Comparison of ENCODE assay signal across 19 cellular contexts in the genomic region with DNA sequence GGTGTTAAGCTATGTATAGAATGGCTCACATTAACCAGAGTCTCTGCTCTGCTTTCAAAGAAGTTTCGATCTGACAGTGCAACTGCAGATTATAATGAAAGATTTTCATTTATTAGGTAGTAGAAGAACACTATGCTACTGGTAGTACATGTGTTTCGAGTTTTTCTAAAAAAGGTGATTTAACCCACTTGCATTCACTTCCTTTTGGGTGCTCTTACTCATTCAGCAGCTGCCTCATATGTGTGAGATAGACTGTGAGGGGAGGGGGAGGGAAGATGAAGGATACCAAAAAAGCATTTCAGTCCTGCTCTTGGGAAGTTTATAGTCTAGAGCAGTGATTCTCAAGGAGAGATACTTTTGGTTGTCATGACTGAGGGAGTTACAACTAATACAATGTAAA. TPM values are rescaled to one million over a fixed set of nuclear protein-coding genes. Genes with fewer than 3 reads are reported as not detected.
DNase-seq lines count a peak whose midpoint lies in the region; ATAC-seq, FAIRE-seq and TF ChIP-seq lines count a peak whose summit lies in the region.
"Had no signal": no experiment of that assay in that cellular context is flagged by ENCODE, and none has a peak within 500 bp of the region (broad histone marks: within the 10 kb centered on the region; RNA-seq: fewer than 3 reads in every experiment).

No MANE protein-coding gene starts in this region.

- ATAC-seq in activated CD4-positive, CD25-positive, alpha-beta regulatory T cell treated with anti-CD3 and anti-CD28 coated beads, Interleukin-2, amount 50 U/mL, for 24 hours, result peak; percentile 33 to 74
- no peak for ATAC-seq in GM21360 (IDR thresholded peaks at IDR 0.05; ENCODE audit: unreplicated experiment)
- ATAC-seq: A549; CD8-positive, alpha-beta T cell had no signal

- TF ChIP-seq CTCF in nephron progenitor cell (IDR thresholded peaks at IDR 0.05), result no peak

- TF ChIP-seq POLR2A in GM12891 (IDR thresholded peaks at IDR 0.05; ENCODE audit: low read depth, low read length), result no peak

- peak overlapping the region; percentile 55 for H3K27ac Mint-ChIP-seq in nephron progenitor cell
- H3K27ac Mint-ChIP-seq: B cell; CD4-positive, alpha-beta T cell; CD8-positive, alpha-beta T cell had no signal

- peaks cover 3% of the 10 kb centered on the region for H3K27me3 Mint-ChIP-seq in nephron progenitor cell (ENCODE audit: low read depth, poor library complexity)
- H3K27me3 Mint-ChIP-seq: B cell; CD4-positive, alpha-beta T cell had no signal

- peak; percentile 86 for FAIRE-seq in GM12891 (lab: Jason Lieb, UNC)
- FAIRE-seq: D721Med, GM12892 had no signal

- DNase-seq in activated CD4-positive, CD25-positive, alpha-beta regulatory T cell treated with anti-CD3 and anti-CD28 coated beads, Interleukin-2, amount 50 U/mL, for 72 hours, result no peak
- DNase-seq in GM12891 (ENCODE audit: insufficient read length, low spot score) (no peak), LHCN-M2 (ENCODE audit: low read depth) (peak; percentile 30), nephron progenitor cell (no peak), NCI-H2029 treated with DMSO at 0.1 percent for 48 hours (lab: John Stamatoyannopoulos, UW) (no peak), activated gamma-delta T cell treated with Interleukin-2 at 50 U/mL for 16 hours (no peak)
- DNase-seq: AML-193; Caco-2; Calu3; CD4-positive, alpha-beta T cell; CD8-positive, alpha-beta T cell; DMS79 treated with DMSO at 0.1 percent for 48 hours; GF-D8 had no signal

- H3K4me3 Mint-ChIP-seq in nephron progenitor cell, result no peak overlapping the region
- H3K4me3 Mint-ChIP-seq: B cell; CD4-positive, alpha-beta T cell; CD8-positive, alpha-beta T cell had no signal

- H3K4me1 Mint-ChIP-seq in nephron progenitor cell, result no peaks in the 10 kb centered on the region
- H3K4me1 Mint-ChIP-seq: B cell had no signal

- H3K36me3 Mint-ChIP-seq in nephron progenitor cell (ENCODE audit: low read depth), result peaks cover 69% of the 10 kb centered on the region

- H3K9me3 Mint-ChIP-seq in nephron progenitor cell, result no peaks in the 10 kb centered on the region
- H3K9me3 Mint-ChIP-seq: CD4-positive, alpha-beta T cell; CD8-positive, alpha-beta T cell had no signal

TF ChIP-seq in GM12891, 5 proteins besides CTCF, POLR2A, EP300 and RAD21:
- TF ChIP-seq SPI1 (IDR thresholded peaks at IDR 0.05; ENCODE audit: low read depth, low read length) (0 out of 2 replicates have a peak, but pooled peaks have one; percentile 15), POLR2AphosphoS5 (IDR thresholded peaks at IDR 0.05; ENCODE audit: low read depth, low read length) (no peak), POU2F2 (IDR thresholded peaks at IDR 0.05; ENCODE audit: low read depth, low read length) (no peak)

RNA-seq across cellular contexts. Expression of a gene that starts 20.4 kb away (rescaled TPM):
- 2.5 TPM for polyA plus RNA-seq in GM12891 (2012; ENCODE audit: low read depth, missing spikeins)
- total RNA-seq in LHCN-M2 (2014; rRNA removed), result 10.6 and 11.3 TPM in 2 replicates
- polyA plus RNA-seq in LHCN-M2 (2012), result 5.7 TPM

RNA-seq across cellular contexts. Expression of a gene that starts 22.1 kb away (rescaled TPM):
- polyA plus RNA-seq in GM12891 (2012; ENCODE audit: low read depth, missing spikeins), result 3.4 TPM
- 24.6 and 28.9 TPM in 2 replicates for total RNA-seq in LHCN-M2 (2014; rRNA removed)
- polyA plus RNA-seq in LHCN-M2 (2012), result 10.2 TPM

RNA-seq across cellular contexts. Expression of a gene that starts 59.0 kb away (rescaled TPM):
- 38.2 TPM for polyA plus RNA-seq in GM12891 (2012; ENCODE audit: low read depth, missing spikeins)
- 149 and 157 TPM in 2 replicates for total RNA-seq in LHCN-M2 (2014; rRNA removed)
- polyA plus RNA-seq in LHCN-M2 (2012), result 106 TPM
